8 cellular contexts compared by ENCODE assay signal in genomic region chr1:15758537-15758936, GRCh38. TPM values are rescaled to one million over a fixed set of nuclear protein-coding genes. Genes with fewer than 3 reads are reported as not detected.
A peak's percentile ranks its signal among the peaks of the same experiment; 100 is the strongest.
DNase-seq lines count a peak whose midpoint lies in the region; ATAC-seq and TF ChIP-seq lines count a peak whose summit lies in the region.

Gene FBLIM1, plus strand, starts transcription at chr1:15758795. Its CDS starts 6,189 bp downstream, at chr1:15764984.

- WGBS in thyroid gland, 2 donors, result 0% methylated on average over 11 of the region's 49 CpGs; no CpG with 5 or more reads in 1 of the 2 donors

- peak within 1 kb of the TSS; percentile 87; the same call in 1 of the 2 replicates for H3K27ac ChIP-seq in HUES6 (ENCODE audit: low read depth, low read length)
- H3K27ac ChIP-seq in dorsolateral prefrontal cortex, result peak within 1 kb of the TSS in 26 of 59 donors; percentile 5 to 76 (median 48)
- peak within 1 kb of the TSS; percentile 76 for H3K27ac ChIP-seq in lower lobe of right lung
- peak within 1 kb of the TSS in 2 of 3 donors; percentile 61 to 66 for H3K27ac ChIP-seq in thyroid gland

- H3K4me3 ChIP-seq in AG04449 (ENCODE audit: low read depth, low read length) (peak within 1 kb of the TSS; percentile 82), HUES6 (ENCODE audit: low read depth, low read length) (peak within 1 kb of the TSS; percentile 90), dorsolateral prefrontal cortex (peak within 1 kb of the TSS; percentile 22 to 67 (median 52)), lower lobe of right lung (peak within 1 kb of the TSS; percentile 61), thyroid gland (replicated peaks in 1 of 3) (peak within 1 kb of the TSS in 2 of 3 donors; percentile 68 to 75)

- intact Hi-C loops in dorsolateral prefrontal cortex (cut with DNase I), result no loop called here
- intact Hi-C loops in lower lobe of right lung (cut with DNase I), result no loop called here
- intact Hi-C loops in thyroid gland (cut with DNase I), result no loop called here

- peaks cover 12% of the 10 kb centered on the region; the same call in 1 of the 2 replicates for H3K27me3 ChIP-seq in HUES6 (ENCODE audit: control insufficient read depth, insufficient read depth, low read length)
- peaks cover 0 to 36% (median 15%) of the 10 kb centered on the region in 45 donors for H3K27me3 ChIP-seq in dorsolateral prefrontal cortex
- H3K27me3 ChIP-seq in lower lobe of right lung (ENCODE audit: low read depth), result peaks cover 30% of the 10 kb centered on the region
- H3K27me3 ChIP-seq in thyroid gland, result no peaks in the 10 kb centered on the region

- POLR2A ChIA-PET in AG04449 (lab: Yijun Ruan, JAX), result no interaction called here

- ATAC-seq in lower lobe of right lung, result peak; percentile 40
- ATAC-seq in HG02678 (IDR thresholded peaks at IDR 0.05; ENCODE audit: unreplicated experiment), result no peak

- H3K9ac ChIP-seq in HUES6 (ENCODE audit: low read length), result peak within 1 kb of the TSS; percentile 91

- TF ChIP-seq CTCF in AG04449 (IDR thresholded peaks at IDR 0.05; ENCODE audit: insufficient read depth, low read length, missing control alignments) (no peak), dorsolateral prefrontal cortex (IDR thresholded peaks at IDR 0.05 in 54 of 56, conservative IDR thresholded peaks at IDR 0.05 in 2 of 56; ENCODE audit: low read depth in 1 of 56, partially characterized antibody in 56 of 56) (no peak), lower lobe of right lung (IDR thresholded peaks at IDR 0.05) (no peak), thyroid gland (IDR thresholded peaks at IDR 0.05) (no peak)

- H3K4me1 ChIP-seq in HUES6 (ENCODE audit: control insufficient read depth, insufficient read depth, low read length) (peaks cover 46% of the 10 kb centered on the region), lower lobe of right lung (peaks cover 37% of the 10 kb centered on the region), thyroid gland (peaks cover 9 to 38% of the 10 kb centered on the region in 2 donors)

- CTCF ChIA-PET in AG04449 (lab: Yijun Ruan, JAX), result no interaction called here

- TF ChIP-seq POLR2A in thyroid gland (IDR thresholded peaks at IDR 0.05), result no peak

- DNase-seq in AG04449 (ENCODE audit: low read depth, low spot score), result no peak
- DNase-seq in dorsolateral prefrontal cortex, result no peak
- no peak for DNase-seq in lower lobe of right lung
- DNase-seq in thyroid gland, result peak; percentile 41 to 42
- DNase-seq in stimulated activated CD8-positive, alpha-beta memory T cell treated with anti-CD3 and anti-CD28 coated beads, Interleukin-4, amount 100 ng/mL, for 48 hours, result no peak
- no peak for DNase-seq in NCI-H2196 (lab: John Stamatoyannopoulos, UW; ENCODE audit: unreplicated experiment)

- H3K36me3 ChIP-seq in HUES6 (ENCODE audit: control insufficient read depth, insufficient read depth, low read length), result peaks cover 6% of the 10 kb centered on the region
- no peaks in the 10 kb centered on the region for H3K36me3 ChIP-seq in lower lobe of right lung
- no peaks in the 10 kb centered on the region for H3K36me3 ChIP-seq in thyroid gland

- H3K9me3 ChIP-seq in HUES6 (ENCODE audit: control insufficient read depth, insufficient read depth, low read depth, low read length) (no peaks in the 10 kb centered on the region), lower lobe of right lung (no peaks in the 10 kb centered on the region), thyroid gland (no peaks in the 10 kb centered on the region)

RNA-seq across cellular contexts. Expression of gene FBLIM1, which starts in this region (rescaled TPM):
- total RNA-seq in dorsolateral prefrontal cortex (10 to 100 TPM in 7 of 120 experiments, 1 to 10 TPM in 112, under 1 TPM in 1; 0.87 to 31.6 (median 3.9) TPM), lower lobe of right lung (20.1 TPM), thyroid gland (10 to 100 TPM; 11.4 to 28.0 (median 25.9) TPM)

Comparison
In these comparisons a context has a peak if more than half of its experiments do, and no peak if none do; other contexts are left out.
1. DNase-seq: peak in thyroid gland (2 of 2); none in AG04449 (single experiment), dorsolateral prefrontal cortex (0 of 10), lower lobe of right lung (single experiment), stimulated activated CD8-positive, alpha-beta memory T cell treated with anti-CD3 and anti-CD28 coated beads, Interleukin-4, amount 100 ng/mL, for 48 hours (single experiment) and NCI-H2196 (single experiment).
2. Peak in every context shown above with its lines, with median percentiles within 50 percentile points of each other: H3K4me3 ChIP-seq.